ENCODE assay signal across 10 cellular contexts in genomic region chr7:157467496-157468212, GRCh38.
"Had no signal": no experiment of that assay in that cellular context is flagged by ENCODE, and none has a peak within 500 bp of the region (broad histone marks: within the 10 kb centered on the region; RNA-seq: fewer than 3 reads in every experiment).

No MANE protein-coding gene starts in this region.

- DNase-seq: activated CD8-positive, alpha-beta memory T cell treated with anti-CD3 and anti-CD28 coated beads, Interleukin-2, amount 50 U/mL, for 4 hours; activated naive CD4-positive, alpha-beta T cell treated with anti-CD3 and anti-CD28 coated beads for 36 hours; central memory CD4-positive, alpha-beta T cell; effector CD8-positive, alpha-beta T cell; mesendoderm had no signal

- ATAC-seq: stimulated activated memory B cell treated with anti-CD40 and anti-IgM and Interleukin-4, amounts not matched to agents 10 μg/mL and 1 μg/mL and 100 μg/mL, for 72 hours had no signal

- H3K4me3 ChIP-seq: coronary artery, smooth muscle cell, tibial nerve had no signal

- H3K36me3 ChIP-seq: tibial nerve had no signal

- H3K27ac ChIP-seq: coronary artery, epithelial cell of prostate, tibial nerve had no signal

- H3K4me2 ChIP-seq: smooth muscle cell had no signal
